In the genomic region with DNA sequence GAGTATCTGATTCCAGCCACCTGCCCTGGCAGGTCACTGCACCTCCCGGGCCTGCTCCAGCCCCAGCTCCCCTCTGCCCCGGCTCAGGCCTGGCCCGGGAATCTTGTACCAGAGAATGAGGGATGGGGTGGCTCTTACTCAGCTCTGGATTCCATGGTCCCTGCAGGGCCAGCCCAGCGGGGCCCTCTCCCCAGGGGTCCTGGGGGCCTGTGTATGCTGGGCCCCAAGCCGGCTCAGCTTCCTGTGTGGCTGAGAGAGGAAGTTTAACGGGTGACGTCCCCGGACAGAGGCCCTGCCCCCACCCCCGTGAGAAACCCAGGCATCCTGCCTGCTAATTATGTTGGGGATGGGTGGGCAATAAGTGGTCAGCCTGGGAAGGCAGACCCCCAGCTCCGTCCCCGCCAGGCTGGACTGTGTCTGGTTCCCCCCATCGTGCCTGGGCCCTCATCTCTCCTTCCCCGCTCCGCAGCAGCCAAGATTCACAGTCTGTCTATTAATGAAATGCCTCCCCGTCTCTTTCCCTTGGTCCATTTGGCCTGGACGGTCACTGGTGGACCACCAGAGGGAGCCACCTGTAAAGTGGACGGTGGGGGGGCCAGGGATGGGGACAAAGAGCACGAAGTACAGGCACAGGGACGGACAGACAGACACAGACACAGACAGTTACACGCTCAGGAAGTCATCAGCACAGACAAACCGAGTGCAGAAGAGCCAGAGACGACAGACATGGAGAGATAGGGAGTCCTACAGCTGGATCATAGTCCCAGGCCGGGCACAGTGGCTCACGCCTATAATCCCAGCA, we compare ENCODE assay signal across 8 cellular contexts. TPM values are rescaled to one million over a fixed set of nuclear protein-coding genes. Genes with fewer than 3 reads are reported as not detected.
DNase-seq lines count a peak whose midpoint lies in the region; ATAC-seq and TF ChIP-seq lines count a peak whose summit lies in the region.

Gene DENND1C (minus strand): TSS at position 247 of the 802 bp plus-strand sequence. CDS start 92 bp downstream, at position 155.

- H3K27me3 ChIP-seq in CD4-positive, CD25-positive, alpha-beta regulatory T cell (ENCODE audit: control insufficient read depth, insufficient read depth, low read length), result no peaks in the 10 kb centered on the region

- no peaks in the 10 kb centered on the region for H3K9me2 ChIP-seq in OCI-LY7 (ENCODE audit: insufficient read depth, low read length)

- no peaks in the 10 kb centered on the region for H3K9me3 ChIP-seq in CD4-positive, CD25-positive, alpha-beta regulatory T cell (ENCODE audit: control insufficient read depth in 2 of 2, low read length in 2 of 2)
- no peaks in the 10 kb centered on the region for H3K9me3 ChIP-seq in OCI-LY7 (ENCODE audit: low read length)

- no peaks in the 10 kb centered on the region for H3K9me3 Mint-ChIP-seq in CD4-positive, CD25-positive, alpha-beta regulatory T cell

- peak within 1 kb of the TSS; percentile 80 for H3K4me2 ChIP-seq in OCI-LY7 (ENCODE audit: low read length)

- peak within 1 kb of the TSS; percentile 95 to 100 (median 98) for H3K4me3 Mint-ChIP-seq in CD4-positive, CD25-positive, alpha-beta regulatory T cell

- peak; percentile 34 to 89 (median 69) for DNase-seq in CD4-positive, CD25-positive, alpha-beta regulatory T cell
- DNase-seq in OCI-LY7 (ENCODE audit: low spot score), result peak; percentile 88
- DNase-seq in activated T-helper 1 cell treated with anti-CD3 and anti-CD28 coated beads, Interleukin-2, amount 50 U/mL, for 16 hours (ENCODE audit: low read depth in 1 of 2, low spot score in 1 of 2), result peak; percentile 45 to 47
- DNase-seq in Right ventricle myocardium superior, result peak; percentile 70
- DNase-seq in stimulated activated CD4-positive, alpha-beta T cell treated with anti-CD3 and anti-CD28 coated beads, Interleukin-12 subunit alpha, Interleukin-12 subunit beta, amount 100 ng/mL, for 48 hours (ENCODE audit: low read depth in 2 of 3, low spot score in 1 of 3), result peak in 2 of 3 donors; percentile 56 to 62
- no peak for DNase-seq in EL

- peaks cover 24% of the 10 kb centered on the region for H3K4me1 ChIP-seq in CD4-positive, CD25-positive, alpha-beta regulatory T cell (ENCODE audit: control insufficient read depth, insufficient read depth, low read length, poor library complexity, severe bottlenecking)
- H3K4me1 ChIP-seq in OCI-LY7 (ENCODE audit: insufficient read depth, low read length, poor library complexity, severe bottlenecking), result peaks cover 38% of the 10 kb centered on the region

- intact Hi-C loops in OCI-LY7 (cut with micrococcal nuclease; ENCODE audit: unreplicated experiment) (loop anchor here (2.0 kb wide), 1 partner anchor 21 kb away; the partner anchor contains the start of gene TUBB4A), Right ventricle myocardium superior (cut with DNase I) (no loop called here)

- H3K36me3 ChIP-seq in CD4-positive, CD25-positive, alpha-beta regulatory T cell (ENCODE audit: control insufficient read depth, insufficient read depth, low read length), result peaks cover 13% of the 10 kb centered on the region
- peaks cover 5% of the 10 kb centered on the region for H3K36me3 ChIP-seq in OCI-LY7 (ENCODE audit: insufficient read depth, low read length)

- H3K4me3 ChIP-seq in CD4-positive, CD25-positive, alpha-beta regulatory T cell (ENCODE audit: low read depth, low read length), result peak within 1 kb of the TSS; percentile 90
- H3K4me3 ChIP-seq in OCI-LY7 (ENCODE audit: low read depth, low read length, poor library complexity, severe bottlenecking), result peak within 1 kb of the TSS; percentile 82

- POLR2A ChIA-PET in OCI-LY7 (lab: Charles Lee), result interaction anchor here (0.5 to 0.9 kb wide), 7 partner anchors 10 to 1473 kb away, joined by 3 to 6 read pairs (median 3); partner anchors contain the start of genes SLC25A23 and TUBB4A

- CTCF ChIA-PET in OCI-LY7 (lab: Charles Lee; ENCODE audit: unreplicated experiment), result no interaction called here

- peaks cover 0 to 44% (median 23%) of the 10 kb centered on the region in 4 donors for H3K4me1 Mint-ChIP-seq in CD4-positive, CD25-positive, alpha-beta regulatory T cell

- peaks cover 4% of the 10 kb centered on the region for H3K36me3 Mint-ChIP-seq in CD4-positive, CD25-positive, alpha-beta regulatory T cell

- H3K27me3 Mint-ChIP-seq in CD4-positive, CD25-positive, alpha-beta regulatory T cell, result no peaks in the 10 kb centered on the region

- H4K20me1 ChIP-seq in OCI-LY7 (ENCODE audit: insufficient read depth, low read length), result no peaks in the 10 kb centered on the region

- TF ChIP-seq CTCF in OCI-LY7 (conservative IDR thresholded peaks at IDR 0.05; ENCODE audit: low read length), result peak; percentile 67

- ATAC-seq in CD4-positive, CD25-positive, alpha-beta regulatory T cell (ENCODE audit: low read depth in 2 of 2), result peak; percentile 92 to 94
- ATAC-seq in GM21825 (IDR thresholded peaks at IDR 0.05; ENCODE audit: unreplicated experiment) (peak; percentile 57), Right ventricle myocardium superior (ENCODE audit: poor library complexity) (peak; percentile 49), HG03342 (IDR thresholded peaks at IDR 0.05; ENCODE audit: unreplicated experiment) (no peak)

- no TSS peak for BruUV-seq in OCI-LY7 (replicated peaks; lab: Mats Ljungman, UMichigan)

- H3K27ac ChIP-seq in CD4-positive, CD25-positive, alpha-beta regulatory T cell (ENCODE audit: insufficient read depth, low read length, poor library complexity, severe bottlenecking), result peak within 1 kb of the TSS; percentile 84
- peak within 1 kb of the TSS; percentile 67 for H3K27ac ChIP-seq in OCI-LY7 (ENCODE audit: low read depth, low read length, poor library complexity, severe bottlenecking)

- peak within 1 kb of the TSS; percentile 95 for H2AFZ ChIP-seq in OCI-LY7 (ENCODE audit: low read length)

- peaks cover 6% of the 10 kb centered on the region; the same call in 1 of the 2 replicates for H3K79me2 ChIP-seq in OCI-LY7 (ENCODE audit: insufficient read depth, low read depth, low read length)

- peak within 1 kb of the TSS; percentile 92 to 99 (median 99) for H3K27ac Mint-ChIP-seq in CD4-positive, CD25-positive, alpha-beta regulatory T cell

RNA-seq across cellular contexts. Expression of gene DENND1C, which starts in this region (rescaled TPM):
- 125 TPM for total RNA-seq in CD4-positive, CD25-positive, alpha-beta regulatory T cell
- 10 to 100 TPM; 36.9 to 42.4 (median 41.4) TPM for polyA plus RNA-seq in CD4-positive, CD25-positive, alpha-beta regulatory T cell
- 40.9 and 41.8 TPM in 2 replicates for total RNA-seq in OCI-LY7 (2014; rRNA removed; shearing (Covaris generic))
- total RNA-seq in OCI-LY7 (2022) (68.3 and 76.1 TPM in 2 replicates), Right ventricle myocardium superior (0.35 TPM)

Comparison
In these comparisons a context has a peak if more than half of its experiments do, and no peak if none do; other contexts are left out.
1. RNA of gene DENND1C (total RNA-seq): 125 TPM in CD4-positive, CD25-positive, alpha-beta regulatory T cell (single experiment) and 40.9 to 76.1 TPM in OCI-LY7; 0.35 TPM in Right ventricle myocardium superior (single experiment); every median in the first group is over 10 times any median in the second.
2. Peak in DNase-seq and ATAC-seq in Right ventricle myocardium superior; RNA of the gene not detected or under 1 TPM.